ENCODE assay signal across 9 cellular contexts in the genomic region with DNA sequence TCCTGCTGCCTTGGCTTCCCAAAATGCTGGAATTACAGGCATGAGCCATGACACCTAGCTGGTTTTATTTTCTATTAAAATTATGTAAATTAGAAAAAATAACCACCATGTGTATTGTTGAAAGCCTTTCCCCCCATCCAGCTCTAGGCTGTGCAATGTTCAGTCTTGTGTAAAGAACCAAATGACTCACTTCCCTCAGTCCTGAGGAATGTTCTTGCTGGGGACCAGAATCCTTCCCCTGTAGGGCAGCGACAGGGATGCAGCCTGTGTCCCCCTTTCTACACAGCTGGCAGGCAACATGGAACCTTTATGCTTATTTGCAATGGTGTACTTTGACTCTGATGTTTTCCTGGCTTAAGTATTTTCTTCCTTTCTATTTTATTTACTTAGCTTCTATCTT. TPM values are rescaled to one million over a fixed set of nuclear protein-coding genes. Genes with fewer than 3 reads are reported as not detected.
DNase-seq lines count a peak whose midpoint lies in the region; TF ChIP-seq lines count a peak whose summit lies in the region.
"Had no signal": no experiment of that assay in that cellular context is flagged by ENCODE, and none has a peak within 500 bp of the region (broad histone marks: within the 10 kb centered on the region; RNA-seq: fewer than 3 reads in every experiment).

No MANE protein-coding gene starts in this region.

- H3K4me1 ChIP-seq in adipocyte (ENCODE audit: control insufficient read depth, insufficient read depth, low read length) (peaks cover 64% of the 10 kb centered on the region), neuronal stem cell (ENCODE audit: control insufficient read depth in 2 of 2, insufficient read depth in 1 of 2, low read depth in 1 of 2, low read length in 2 of 2) (no peaks in the 10 kb centered on the region)
- H3K4me1 ChIP-seq: SJCRH30 had no signal

- H2BK5ac ChIP-seq in neuronal stem cell (ENCODE audit: low read length): no peak overlapping the region

- no peak overlapping the region for H2BK15ac ChIP-seq in neuronal stem cell (ENCODE audit: low read length)

- no peak overlapping the region for H2BK12ac ChIP-seq in neuronal stem cell (ENCODE audit: low read length)

- TF ChIP-seq CTCF in Calu3 (IDR thresholded peaks at IDR 0.05; ENCODE audit: unreplicated experiment) (no peak), kidney epithelial cell (IDR thresholded peaks at IDR 0.05; ENCODE audit: insufficient read depth, low read length, poor library complexity, severe bottlenecking) (peak; percentile 7)

- no peak overlapping the region for H3K14ac ChIP-seq in neuronal stem cell (ENCODE audit: low read length)

- H3K36me3 Mint-ChIP-seq in Calu3 (ENCODE audit: insufficient read depth, unreplicated experiment): no peaks in the 10 kb centered on the region
- no peaks in the 10 kb centered on the region for H3K36me3 Mint-ChIP-seq in activated CD4-positive, alpha-beta memory T cell treated with anti-CD3 and anti-CD28 coated beads, Interleukin-2, amount 10 ng/mL, durations not matched to agents 7 days and 5 days (ENCODE audit: low read depth)

- no peak overlapping the region for H3K27ac ChIP-seq in neuronal stem cell (replicated peaks; ENCODE audit: low read length)
- H3K27ac ChIP-seq: SJCRH30 had no signal

- no peaks in the 10 kb centered on the region for H3K4me1 Mint-ChIP-seq in Calu3 (ENCODE audit: low read depth, unreplicated experiment)
- peaks cover 20% of the 10 kb centered on the region for H3K4me1 Mint-ChIP-seq in activated CD4-positive, alpha-beta memory T cell treated with anti-CD3 and anti-CD28 coated beads, Interleukin-2, amount 10 ng/mL, durations not matched to agents 7 days and 5 days

- peaks cover 84% of the 10 kb centered on the region for H3K36me3 ChIP-seq in adipocyte (ENCODE audit: control insufficient read depth, insufficient read depth, low read length, severe bottlenecking)
- no peaks in the 10 kb centered on the region for H3K36me3 ChIP-seq in kidney epithelial cell (ENCODE audit: control insufficient read depth, insufficient read depth, low read length)
- H3K36me3 ChIP-seq in neuronal stem cell (replicated peaks in 1 of 2; ENCODE audit: control insufficient read depth in 2 of 2, insufficient read depth in 2 of 2, low read length in 2 of 2): no peaks in the 10 kb centered on the region
- H3K36me3 ChIP-seq: SJCRH30 had no signal

- no peak overlapping the region for H3K18ac ChIP-seq in neuronal stem cell (ENCODE audit: low read length)

- no peaks in the 10 kb centered on the region for H3K27me3 ChIP-seq in adipocyte (replicated peaks; ENCODE audit: control insufficient read depth, insufficient read depth, low read length)
- no peaks in the 10 kb centered on the region for H3K27me3 ChIP-seq in kidney epithelial cell (ENCODE audit: control insufficient read depth, insufficient read depth, low read length)
- no peaks in the 10 kb centered on the region for H3K27me3 ChIP-seq in neuronal stem cell (ENCODE audit: control insufficient read depth in 3 of 3, insufficient read depth in 3 of 3, low read depth in 1 of 3, low read length in 3 of 3)
- H3K27me3 ChIP-seq: SJCRH30 had no signal

- no peak overlapping the region for H4K8ac ChIP-seq in neuronal stem cell (ENCODE audit: low read depth, low read length)

- H3K4me3 ChIP-seq in adipocyte (ENCODE audit: low read length): peak overlapping the region; percentile 16
- H3K4me3 ChIP-seq in kidney epithelial cell (ENCODE audit: low read depth, low read length): no peak overlapping the region
- no peak overlapping the region for H3K4me3 ChIP-seq in neuronal stem cell (ENCODE audit: low read length in 2 of 2)
- H3K4me3 ChIP-seq: SJCRH30 had no signal

- no peaks in the 10 kb centered on the region for H3K9me3 Mint-ChIP-seq in Calu3 (ENCODE audit: low read depth, unreplicated experiment)
- H3K9me3 Mint-ChIP-seq in activated CD4-positive, alpha-beta memory T cell treated with anti-CD3 and anti-CD28 coated beads, Interleukin-2, amount 10 ng/mL, durations not matched to agents 7 days and 5 days: peaks cover 2% of the 10 kb centered on the region

- intact Hi-C loops in Calu3 (cut with micrococcal nuclease; ENCODE audit: unreplicated experiment): no loop called here

- H2AFZ ChIP-seq in neuronal stem cell (ENCODE audit: low read length): no peak overlapping the region

- no peak overlapping the region for H3K27ac Mint-ChIP-seq in Calu3 (ENCODE audit: unreplicated experiment)
- no peak overlapping the region for H3K27ac Mint-ChIP-seq in activated CD4-positive, alpha-beta memory T cell treated with anti-CD3 and anti-CD28 coated beads, Interleukin-2, amount 10 ng/mL, durations not matched to agents 7 days and 5 days

- no peak overlapping the region for H4K91ac ChIP-seq in neuronal stem cell (ENCODE audit: low read depth, low read length, poor library complexity)

- H2BK120ac ChIP-seq in neuronal stem cell (ENCODE audit: low read depth, low read length): no peak overlapping the region

- H3K27me3 Mint-ChIP-seq in Calu3 (ENCODE audit: unreplicated experiment): no peaks in the 10 kb centered on the region
- peaks cover 3% of the 10 kb centered on the region for H3K27me3 Mint-ChIP-seq in activated CD4-positive, alpha-beta memory T cell treated with anti-CD3 and anti-CD28 coated beads, Interleukin-2, amount 10 ng/mL, durations not matched to agents 7 days and 5 days

- DNase-seq in Calu3: peak; percentile 30
- DNase-seq in HPDE6-E6E7 (ENCODE audit: extremely low spot score): peak; percentile 46
- peak; percentile 79 for DNase-seq in adipocyte (ENCODE audit: low read depth)
- peak; percentile 73 for DNase-seq in kidney epithelial cell (ENCODE audit: low read depth)
- DNase-seq in NCI-H1417 (lab: John Stamatoyannopoulos, UW): no peak
- DNase-seq in activated CD4-positive, alpha-beta memory T cell treated with anti-CD3 and anti-CD28 coated beads, Interleukin-2, amount 10 ng/mL, durations not matched to agents 7 days and 5 days: no peak
- DNase-seq in neuronal stem cell (ENCODE audit: low spot score): no peak
- DNase-seq in COR-L47 (lab: John Stamatoyannopoulos, UW): no peak

- no peak overlapping the region for H3K23ac ChIP-seq in neuronal stem cell (ENCODE audit: low read depth, low read length, poor library complexity)

- BruUV-seq in Calu3 (replicated peaks; lab: Mats Ljungman, UMichigan): no TSS peak

- H3K4ac ChIP-seq in neuronal stem cell (ENCODE audit: low read length): no peak overlapping the region

- no peak overlapping the region for H2AK5ac ChIP-seq in neuronal stem cell (ENCODE audit: low read depth, low read length)

- H3K9ac ChIP-seq in adipocyte (ENCODE audit: low read length): peak overlapping the region; percentile 58
- H3K9ac ChIP-seq in neuronal stem cell (ENCODE audit: low read depth, low read length, poor library complexity): no peak overlapping the region

- CTCF ChIA-PET in Calu3 (lab: Charles Lee): no interaction called here
- CTCF ChIA-PET in activated CD4-positive, alpha-beta memory T cell treated with anti-CD3 and anti-CD28 coated beads, Interleukin-2, amount 10 ng/mL, durations not matched to agents 7 days and 5 days (lab: Charles Lee): no interaction called here

- H3K4me3 Mint-ChIP-seq in Calu3 (ENCODE audit: low read depth, unreplicated experiment): no peak overlapping the region
- H3K4me3 Mint-ChIP-seq in activated CD4-positive, alpha-beta memory T cell treated with anti-CD3 and anti-CD28 coated beads, Interleukin-2, amount 10 ng/mL, durations not matched to agents 7 days and 5 days: no peak overlapping the region

- H3K79me1 ChIP-seq in neuronal stem cell (ENCODE audit: low read depth, low read length): no peaks in the 10 kb centered on the region

- H3K9me3 ChIP-seq in adipocyte (ENCODE audit: control insufficient read depth, low read length) (no peaks in the 10 kb centered on the region), neuronal stem cell (replicated peaks in 1 of 2; ENCODE audit: control insufficient read depth in 2 of 2, insufficient read depth in 1 of 2, low read depth in 1 of 2, low read length in 2 of 2) (no peaks in the 10 kb centered on the region)
- H3K9me3 ChIP-seq: SJCRH30 had no signal

- no CpG with 5 or more reads among the region's 1 CpG for WGBS in neuronal stem cell (ENCODE audit: extremely low coverage in 2 of 2, insufficient read length in 2 of 2, insufficient replicate concordance in 1 of 2), 2 donors

- no peak overlapping the region for H3K4me2 ChIP-seq in neuronal stem cell (ENCODE audit: insufficient read depth, low read length, poor library complexity, severe bottlenecking)

- POLR2A ChIA-PET in activated CD4-positive, alpha-beta memory T cell treated with anti-CD3 and anti-CD28 coated beads, Interleukin-2, amount 10 ng/mL, durations not matched to agents 7 days and 5 days (lab: Charles Lee): no interaction called here

RNA-seq across cellular contexts. Expression of a gene that starts 29.4 kb away (rescaled TPM):
- 0.22 and 0.45 TPM in 2 replicates for total RNA-seq in Calu3 (2022)
- total RNA-seq in kidney epithelial cell: 0.68 and 0.88 TPM in 2 replicates
- total RNA-seq in activated CD4-positive, alpha-beta memory T cell treated with anti-CD3 and anti-CD28 coated beads, Interleukin-2, amount 10 ng/mL, durations not matched to agents 7 days and 5 days: under 1 TPM; 0.05 to 0.15 TPM
- 0.81 TPM for polyA plus RNA-seq in neuronal stem cell (2013, experiment 1 of 2)
- polyA plus RNA-seq in neuronal stem cell (2013, experiment 2 of 2): 0.89 TPM

Comparison
In these comparisons a context has a peak if more than half of its experiments do, and no peak if none do; other contexts are left out.
1. DNase-seq: peak in Calu3 (single experiment), HPDE6-E6E7 (single experiment), adipocyte (single experiment) and kidney epithelial cell (single experiment); none in NCI-H1417 (0 of 3), activated CD4-positive, alpha-beta memory T cell treated with anti-CD3 and anti-CD28 coated beads, Interleukin-2, amount 10 ng/mL, durations not matched to agents 7 days and 5 days (single experiment), neuronal stem cell (single experiment) and COR-L47 (single experiment).